20 cellular contexts compared by ENCODE assay signal in genomic region chr3:52694528-52695189, GRCh38. TPM values are rescaled to one million over a fixed set of nuclear protein-coding genes. Genes with fewer than 3 reads are reported as not detected.
DNase-seq lines count a peak whose midpoint lies in the region; ATAC-seq, FAIRE-seq and TF ChIP-seq lines count a peak whose summit lies in the region.
"Had no signal": no experiment of that assay in that cellular context is flagged by ENCODE, and none has a peak within 500 bp of the region (broad histone marks: within the 10 kb centered on the region; RNA-seq: fewer than 3 reads in every experiment).

No MANE protein-coding gene starts in this region.

- no peak for DNase-seq in GM12891 (ENCODE audit: insufficient read length, low spot score)
- no peak for DNase-seq in T-helper 17 cell
- DNase-seq in fibroblast of pulmonary artery (ENCODE audit: low read depth) = peak; percentile 46
- no peak for DNase-seq in brain microvascular endothelial cell
- DNase-seq: activated naive CD8-positive, alpha-beta T cell treated with anti-CD3 and anti-CD28 coated beads, Interleukin-2, amount 10 ng/mL, durations not matched to agents 7 days and 5 days; COR-L47; EL; NCI-H2029; NCI-H446; T1000 had no signal

- peaks cover 5% of the 10 kb centered on the region for H3K4me1 ChIP-seq in ACC112 (ENCODE audit: control insufficient read depth, insufficient read depth, low read length, unreplicated experiment)
- no peaks in the 10 kb centered on the region for H3K4me1 ChIP-seq in gastroesophageal sphincter
- H3K4me1 ChIP-seq: HAP-1 had no signal

- peaks cover 10% of the 10 kb centered on the region for H3K4me1 Mint-ChIP-seq in T-helper 17 cell

- no peaks in the 10 kb centered on the region for H3K27me3 ChIP-seq in ACC112 (ENCODE audit: insufficient read depth, low read length)
- H3K27me3 ChIP-seq in gastroesophageal sphincter = no peaks in the 10 kb centered on the region
- no peaks in the 10 kb centered on the region for H3K27me3 ChIP-seq in brain microvascular endothelial cell (replicated peaks)

- H3K9me3 ChIP-seq in T-helper 17 cell (ENCODE audit: control insufficient read depth, low read length, poor library complexity, severe bottlenecking) (no peaks in the 10 kb centered on the region), gastroesophageal sphincter (no peaks in the 10 kb centered on the region)
- H3K9me3 ChIP-seq: HAP-1, prostate gland had no signal

- H3K4me3 ChIP-seq in ACC112 (ENCODE audit: low read depth, low read length) = no peak overlapping the region
- H3K4me3 ChIP-seq in fibroblast of pulmonary artery (replicated peaks; ENCODE audit: low read depth, low read length) = no peak overlapping the region
- no peak overlapping the region for H3K4me3 ChIP-seq in gastroesophageal sphincter
- H3K4me3 ChIP-seq in brain microvascular endothelial cell (ENCODE audit: low read depth, low read length) = no peak overlapping the region
- H3K4me3 ChIP-seq: HAP-1, prostate gland, SK-N-MC had no signal

- peak overlapping the region; percentile 27 for H3K27ac Mint-ChIP-seq in T-helper 17 cell
- H3K27ac Mint-ChIP-seq: activated naive CD8-positive, alpha-beta T cell treated with anti-CD3 and anti-CD28 coated beads, Interleukin-2, amount 10 ng/mL, durations not matched to agents 7 days and 5 days; B cell had no signal

- H3K36me3 ChIP-seq in ACC112 (ENCODE audit: insufficient read depth, low read length) = peaks cover 52% of the 10 kb centered on the region
- H3K36me3 ChIP-seq in gastroesophageal sphincter = peaks cover 28 to 100% of the 10 kb centered on the region in 2 donors
- H3K36me3 ChIP-seq in brain microvascular endothelial cell (replicated peaks) = peaks cover 86% of the 10 kb centered on the region

- in situ Hi-C loops in brain microvascular endothelial cell (cut with HindIII; ENCODE audit: low pct_ligation_motif_present, low sequenced_read_pairs) = no loop called here

- ATAC-seq in T-helper 17 cell (no peak), HG02840 (IDR thresholded peaks at IDR 0.05; ENCODE audit: low FRiP score, unreplicated experiment) (no peak), gastroesophageal sphincter (no peak), HG03175 (IDR thresholded peaks at IDR 0.05; ENCODE audit: unreplicated experiment) (no peak)
- ATAC-seq: esophagus mucosa had no signal

- FAIRE-seq in GM12891 (lab: Jason Lieb, UNC) = no peak

- peaks cover 11% of the 10 kb centered on the region for H3K36me3 Mint-ChIP-seq in T-helper 17 cell (ENCODE audit: low read depth)

- H2AFZ ChIP-seq in ACC112 (ENCODE audit: low read length, unreplicated experiment) = no peak overlapping the region

- no peak for TF ChIP-seq EP300 in gastroesophageal sphincter (IDR thresholded peaks at IDR 0.05)

- H3K27me3 Mint-ChIP-seq in T-helper 17 cell = no peaks in the 10 kb centered on the region
- H3K27me3 Mint-ChIP-seq: activated naive CD8-positive, alpha-beta T cell treated with anti-CD3 and anti-CD28 coated beads, Interleukin-2, amount 10 ng/mL, durations not matched to agents 7 days and 5 days; B cell had no signal

- 62 to 78% methylated on average over 7 of the region's 7 CpGs for WGBS in gastroesophageal sphincter (ENCODE audit: low coverage in 1 of 2), 2 donors

- TF ChIP-seq CTCF in fibroblast of pulmonary artery (IDR thresholded peaks at IDR 0.05; ENCODE audit: low read length, missing control alignments) (no peak), gastroesophageal sphincter (IDR thresholded peaks at IDR 0.05) (no peak), brain microvascular endothelial cell (IDR thresholded peaks at IDR 0.05; ENCODE audit: low read depth, low read length, missing control alignments) (no peak)

- H3K27ac ChIP-seq in ACC112 (ENCODE audit: low read depth, low read length) (peak overlapping the region; percentile 13; the same call in 1 of the 2 replicates), gastroesophageal sphincter (no peak overlapping the region), brain microvascular endothelial cell (no peak overlapping the region)
- H3K27ac ChIP-seq: SK-N-MC had no signal

- TF ChIP-seq POLR2A in GM12891 (IDR thresholded peaks at IDR 0.05; ENCODE audit: low read depth, low read length) (no peak; the same call in 1 of the 2 replicates), gastroesophageal sphincter (IDR thresholded peaks at IDR 0.05) (no peak)

- peaks cover 19% of the 10 kb centered on the region for H3K79me2 ChIP-seq in ACC112 (ENCODE audit: control insufficient read depth, insufficient read depth, low read length, unreplicated experiment)

- no peak overlapping the region for H3K4me3 Mint-ChIP-seq in T-helper 17 cell
- H3K4me3 Mint-ChIP-seq: activated naive CD8-positive, alpha-beta T cell treated with anti-CD3 and anti-CD28 coated beads, Interleukin-2, amount 10 ng/mL, durations not matched to agents 7 days and 5 days; B cell; nephron had no signal

TF ChIP-seq in GM12891, 5 proteins besides CTCF, POLR2A, EP300 and RAD21:
- TF ChIP-seq POLR2AphosphoS5 (IDR thresholded peaks at IDR 0.05; ENCODE audit: low read depth, low read length) = peak; percentile 74
- no peak for TF ChIP-seq TAF1 (IDR thresholded peaks at IDR 0.05; ENCODE audit: low read depth, low read length)

RNA-seq across cellular contexts. Expression of gene GNL3, which starts 8.8 kb away (rescaled TPM):
- polyA plus RNA-seq in GM12891 (2012; ENCODE audit: low read depth, missing spikeins) = 116 TPM
- 100 to 1,000 TPM; 109 to 117 TPM for total RNA-seq in T-helper 17 cell
- total RNA-seq in gastroesophageal sphincter = 10 to 100 TPM; 36.4 to 83.7 (median 51.7) TPM

RNA-seq across cellular contexts. Expression of gene PBRM1, which starts 8.9 kb away (rescaled TPM):
- polyA plus RNA-seq in GM12891 (2012; ENCODE audit: low read depth, missing spikeins) = 11.0 TPM
- total RNA-seq in T-helper 17 cell = 10 to 100 TPM; 62.8 to 70.8 TPM
- 100 to 1,000 TPM in 1 of 4 donors, 10 to 100 TPM in 3; 73.9 to 105 (median 98.4) TPM for total RNA-seq in gastroesophageal sphincter

RNA-seq across cellular contexts. Expression of gene GLT8D1, which starts 10.9 kb away (rescaled TPM):
- polyA plus RNA-seq in GM12891 (2012; ENCODE audit: low read depth, missing spikeins) = 34.8 TPM
- total RNA-seq in T-helper 17 cell = 10 to 100 TPM; 18.9 to 23.0 TPM
- total RNA-seq in gastroesophageal sphincter = 10 to 100 TPM; 36.9 to 57.7 (median 48.6) TPM

RNA-seq across cellular contexts. Expression of gene SPCS1, which starts 11.2 kb away (rescaled TPM):
- polyA plus RNA-seq in GM12891 (2012; ENCODE audit: low read depth, missing spikeins) = 184 TPM
- total RNA-seq in T-helper 17 cell (10 to 100 TPM; 62.6 to 63.7 TPM), gastroesophageal sphincter (100 to 1,000 TPM in 1 of 4 donors, 10 to 100 TPM in 3; 66.5 to 159 (median 88.2) TPM)
